ENCODE assay signal across 22 cellular contexts in the genomic region with DNA sequence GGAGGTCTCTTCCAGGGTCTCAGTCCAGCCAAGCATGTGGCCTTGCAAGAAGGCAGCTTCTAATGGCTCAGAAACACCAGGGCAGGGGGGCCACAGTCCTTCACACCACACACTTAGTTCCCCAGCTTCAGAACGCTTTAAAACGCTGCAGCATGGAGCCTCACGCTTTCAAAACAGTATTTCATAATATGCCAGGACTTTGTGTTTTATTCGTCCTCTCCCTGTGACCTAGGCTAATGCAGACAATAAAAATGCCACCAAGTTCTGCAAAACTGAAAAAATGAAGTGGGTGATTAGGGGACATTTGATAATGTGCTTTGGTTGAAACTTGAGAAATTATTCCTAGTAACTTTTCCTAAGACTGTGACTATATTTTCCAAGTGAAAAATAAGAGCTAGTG. TPM values are rescaled to one million over a fixed set of nuclear protein-coding genes. Genes with fewer than 3 reads are reported as not detected.
DNase-seq lines count a peak whose midpoint lies in the region; ATAC-seq, FAIRE-seq and TF ChIP-seq lines count a peak whose summit lies in the region.
"Had no signal": no experiment of that assay in that cellular context is flagged by ENCODE, and none has a peak within 500 bp of the region (broad histone marks: within the 10 kb centered on the region; RNA-seq: fewer than 3 reads in every experiment).

No MANE protein-coding gene starts in this region.

- no peak for TF ChIP-seq POLR2A in HepG2 (IDR thresholded peaks at IDR 0.05; ENCODE audit: insufficient read depth in 1 of 2, low read depth in 2 of 2, low read length in 2 of 2)

- DNase-seq in HepG2 (ENCODE audit: low spot score) (no peak), coronary artery (ENCODE audit: low spot score) (no peak), natural killer cell (no peak), HPDE6-E6E7 (ENCODE audit: extremely low spot score) (no peak), NCI-H510A (lab: John Stamatoyannopoulos, UW) (no peak), DMS 273 treated with DMSO at 0.1 percent for 48 hours (lab: John Stamatoyannopoulos, UW) (no peak)
- DNase-seq: ACHN, DMS79, NCI-H2081, NCI-H510A treated with DMSO at 0.1 percent for 48 hours, SHP77 had no signal

- H3K9ac ChIP-seq in liver (ENCODE audit: low read depth in 1 of 2, low read length in 2 of 2) (no peak overlapping the region), HepG2 (ENCODE audit: insufficient read depth, low read depth, low read length) (no peak overlapping the region)
- H3K9ac ChIP-seq: GM23248 had no signal

- H3K79me2 ChIP-seq in HepG2 (ENCODE audit: insufficient read depth, low read length), result no peaks in the 10 kb centered on the region

- no peak overlapping the region for H3K4me2 ChIP-seq in HepG2 (ENCODE audit: low read depth, low read length)

- intact Hi-C loops in HepG2 (cut with micrococcal nuclease; ENCODE audit: unreplicated experiment) (no loop called here), natural killer cell (cut with micrococcal nuclease) (no loop called here)

- H3K4me1 ChIP-seq in liver (ENCODE audit: control insufficient read depth in 4 of 4, insufficient read depth in 4 of 4, low read length in 3 of 4) (peaks cover 37 to 68% (median 61%) of the 10 kb centered on the region in 4 donors), HepG2 (ENCODE audit: insufficient read depth, low read length) (peaks cover 38% of the 10 kb centered on the region)

- no peaks in the 10 kb centered on the region for H3K27me3 Mint-ChIP-seq in natural killer cell (ENCODE audit: low read depth in 2 of 2)
- H3K27me3 Mint-ChIP-seq: activated CD8-positive, alpha-beta T cell treated with anti-CD3 and anti-CD28 coated beads for 36 hours; activated naive CD4-positive, alpha-beta T cell treated with anti-CD3 and anti-CD28 coated beads, Interleukin-2, amount 10 ng/mL, durations not matched to agents 7 days and 5 days; activated T-cell treated with anti-CD3 and anti-CD28 coated beads, Interleukin-2, amount 50 U/mL, for 24 hours; CD4-positive, alpha-beta memory T cell had no signal

- TF ChIP-seq CTCF in liver (IDR thresholded peaks at IDR 0.05; ENCODE audit: low read depth, low read length, missing input control) (no peak), HepG2 (CRISPR knock-in tag; IDR thresholded peaks at IDR 0.05) (no peak), coronary artery (IDR thresholded peaks at IDR 0.05) (no peak), natural killer cell (IDR thresholded peaks at IDR 0.05) (no peak)

- no peak overlapping the region for H3K4me3 ChIP-seq in liver (ENCODE audit: low read depth in 1 of 3, low read length in 3 of 3)
- H3K4me3 ChIP-seq in HepG2 (replicated peaks in 1 of 3; ENCODE audit: insufficient read depth in 1 of 3, low read depth in 2 of 3, low read length in 3 of 3), result no peak overlapping the region
- no peak overlapping the region for H3K4me3 ChIP-seq in coronary artery
- H3K4me3 ChIP-seq: GM23248, pancreas, skin epidermis had no signal

- in situ Hi-C loops in HepG2 (cut with HindIII; ENCODE audit: extremely low pct_ligation_motif_present, low pct_unique_long_range_greater_than_20kb), result no loop called here

- H3K36me3 ChIP-seq in liver (ENCODE audit: control insufficient read depth in 4 of 4, insufficient read depth in 3 of 4, low read depth in 1 of 4, low read length in 3 of 4) (no peaks in the 10 kb centered on the region), HepG2 (replicated peaks in 1 of 2; ENCODE audit: control insufficient read depth in 1 of 2, insufficient read depth in 2 of 2, low read length in 2 of 2) (peaks cover 8 to 36% of the 10 kb centered on the region in 2 experiments; a peak in 4 of 5 replicates)
- H3K36me3 ChIP-seq: pancreas, WERI-Rb-1 had no signal

- H4K20me1 ChIP-seq in HepG2 (ENCODE audit: insufficient read depth, low read length), result no peaks in the 10 kb centered on the region

- H3K4me3 Mint-ChIP-seq in natural killer cell, result no peak overlapping the region
- H3K4me3 Mint-ChIP-seq: activated CD8-positive, alpha-beta T cell treated with anti-CD3 and anti-CD28 coated beads for 36 hours; activated naive CD4-positive, alpha-beta T cell treated with anti-CD3 and anti-CD28 coated beads, Interleukin-2, amount 10 ng/mL, durations not matched to agents 7 days and 5 days; activated T-cell treated with anti-CD3 and anti-CD28 coated beads, Interleukin-2, amount 50 U/mL, for 24 hours; CD4-positive, alpha-beta memory T cell had no signal

- peaks cover 32 to 52% of the 10 kb centered on the region in 2 donors for H3K4me1 Mint-ChIP-seq in natural killer cell
- H3K4me1 Mint-ChIP-seq: activated naive CD4-positive, alpha-beta T cell treated with anti-CD3 and anti-CD28 coated beads, Interleukin-2, amount 10 ng/mL, durations not matched to agents 7 days and 5 days had no signal

- BruUV-seq in HepG2 (replicated peaks; lab: Mats Ljungman, UMichigan), result no TSS peak

- H3K27me3 ChIP-seq in liver (ENCODE audit: control insufficient read depth in 4 of 4, insufficient read depth in 4 of 4, low read length in 3 of 4), result no peaks in the 10 kb centered on the region
- H3K27me3 ChIP-seq in HepG2 (ENCODE audit: control insufficient read depth in 1 of 2, insufficient read depth in 2 of 2, low read length in 2 of 2), result no peaks in the 10 kb centered on the region
- H3K27me3 ChIP-seq: pancreas had no signal

- POLR2A ChIA-PET in HepG2 (lab: Yijun Ruan, JAX), result no interaction called here

- TF ChIP-seq RAD21 in liver (IDR thresholded peaks at IDR 0.05) (no peak), HepG2 (CRISPR knock-in tag; IDR thresholded peaks at IDR 0.05) (no peak)

- H3K9me3 Mint-ChIP-seq in natural killer cell, result no peaks in the 10 kb centered on the region
- H3K9me3 Mint-ChIP-seq: activated CD8-positive, alpha-beta T cell treated with anti-CD3 and anti-CD28 coated beads for 36 hours; activated naive CD4-positive, alpha-beta T cell treated with anti-CD3 and anti-CD28 coated beads, Interleukin-2, amount 10 ng/mL, durations not matched to agents 7 days and 5 days; activated T-cell treated with anti-CD3 and anti-CD28 coated beads, Interleukin-2, amount 50 U/mL, for 24 hours; CD4-positive, alpha-beta memory T cell had no signal

- WGBS in liver, result 42% methylated on average over 4 of the region's 4 CpGs
- WGBS in HepG2 (ENCODE audit: low lambda C conversion rate), result 93% methylated on average over 4 of the region's 4 CpGs

- peak overlapping the region; percentile 52 to 80 for H3K27ac ChIP-seq in liver (ENCODE audit: low read depth in 1 of 2, low read length in 2 of 2)
- no peak overlapping the region for H3K27ac ChIP-seq in HepG2 (ENCODE audit: extremely low read length, insufficient read depth, low read length)
- H3K27ac ChIP-seq in coronary artery, result peak overlapping the region; percentile 50 to 84
- H3K27ac ChIP-seq: WERI-Rb-1 had no signal

- no peaks in the 10 kb centered on the region for H3K36me3 Mint-ChIP-seq in natural killer cell

- H3K9me3 ChIP-seq in liver (ENCODE audit: control insufficient read depth in 4 of 4, low read length in 3 of 4) (no peaks in the 10 kb centered on the region), HepG2 (ENCODE audit: low read length) (no peaks in the 10 kb centered on the region)
- H3K9me3 ChIP-seq: pancreas had no signal

- H2AFZ ChIP-seq in HepG2 (ENCODE audit: low read length), result no peak overlapping the region
- H2AFZ ChIP-seq: GM23248 had no signal

- CTCF ChIA-PET in HepG2 (lab: Yijun Ruan, JAX; ENCODE audit: low intra/inter-chr PET ratio, low total read pairs), result interaction anchor here (1.9 kb wide), 1 partner anchor 114 kb away, joined by 5 read pairs; no protein-coding TSS in a partner anchor

- TF ChIP-seq EP300 in HepG2 (IDR thresholded peaks at IDR 0.05; ENCODE audit: low read depth in 2 of 2, low read length in 2 of 2) (no peak), HepG2 (CRISPR knock-in tag; IDR thresholded peaks at IDR 0.05; ENCODE audit: borderline replicate concordance) (no peak)

- FAIRE-seq in HepG2 (lab: Jason Lieb, UNC), result no peak
- FAIRE-seq: colon, pancreas had no signal

- peak overlapping the region; percentile 80 to 97 for H3K27ac Mint-ChIP-seq in natural killer cell
- H3K27ac Mint-ChIP-seq: activated naive CD4-positive, alpha-beta T cell treated with anti-CD3 and anti-CD28 coated beads, Interleukin-2, amount 10 ng/mL, durations not matched to agents 7 days and 5 days had no signal

- no peak for ATAC-seq in HepG2
- no peak for ATAC-seq in natural killer cell
- no peak for ATAC-seq in HG02840 (IDR thresholded peaks at IDR 0.05; ENCODE audit: low FRiP score, unreplicated experiment)

TF ChIP-seq in liver, 16 proteins besides CTCF, POLR2A, EP300 and RAD21 (continues in another document):
- TF ChIP-seq GABPA (IDR thresholded peaks at IDR 0.05 in 1 of 2, conservative IDR thresholded peaks at IDR 0.05 in 1 of 2) (no peak), SP1 (IDR thresholded peaks at IDR 0.05) (peak; percentile 40), FOXA1 (IDR thresholded peaks at IDR 0.05) (no peak)

RNA-seq across cellular contexts. Expression of a gene that starts 48.3 kb away (rescaled TPM):
- total RNA-seq in liver (10 to 100 TPM; 16.2 to 23.3 TPM), HepG2 (2016; rRNA removed; fragmentation: Illumina TruSeq; extraction: Trizol) (11.1 and 13.0 TPM in 2 replicates), natural killer cell (10 to 100 TPM; 41.7 to 52.2 (median 48.6) TPM)
- polyA plus RNA-seq in liver (1 to 10 TPM; 7.8 to 8.1 TPM), HepG2 (2011; rRNA removed) (16.4 and 18.7 TPM in 2 replicates)
- total RNA-seq in HepG2 (2016; cell fraction: cytosol; rRNA removed; fragmentation: Illumina TruSeq; extraction: Trizol; ENCODE audit: low read depth), result 1.4 and 1.5 TPM in 2 replicates
- 9.8 and 12.1 TPM in 2 replicates for total RNA-seq in HepG2 (2016; cell fraction: insoluble cytoplasmic fraction; rRNA removed; fragmentation: Illumina TruSeq; extraction: Trizol)
- 5.3 and 6.4 TPM in 2 replicates for total RNA-seq in HepG2 (2016; cell fraction: membrane; rRNA removed; fragmentation: Illumina TruSeq; extraction: Trizol)
- total RNA-seq in HepG2 (2016; cell fraction: nucleus; rRNA removed; fragmentation: Illumina TruSeq; extraction: Trizol), result 11.9 and 15.6 TPM in 2 replicates
- 7.1 and 7.2 TPM in 2 replicates for polyA plus RNA-seq in HepG2 (2011; cell fraction: cytosol; rRNA removed)
- 42.2 and 53.6 TPM in 2 replicates for polyA plus RNA-seq in HepG2 (2011; cell fraction: nucleus; rRNA removed)
- 4.4 and 6.9 TPM in 2 replicates for polyA plus RNA-seq in HepG2 (2012)
- polyA plus RNA-seq in HepG2 (2016; cell fraction: cytosol; fragmentation: Illumina TruSeq; extraction: Trizol; ENCODE audit: low read depth), result 0.43 and 0.62 TPM in 2 replicates
- polyA plus RNA-seq in HepG2 (2016; cell fraction: insoluble cytoplasmic fraction; fragmentation: Illumina TruSeq; extraction: Trizol; ENCODE audit: low read depth), result 5.8 and 6.2 TPM in 2 replicates
- polyA plus RNA-seq in HepG2 (2016; cell fraction: membrane; fragmentation: Illumina TruSeq; extraction: Trizol; ENCODE audit: low read depth), result 1.7 TPM in 2 replicates
- 17.4 and 18.9 TPM in 2 replicates for polyA plus RNA-seq in HepG2 (2016; cell fraction: nucleus; fragmentation: Illumina TruSeq; extraction: Trizol; ENCODE audit: insufficient read depth, low read depth)
- polyA minus RNA-seq in HepG2 (2011; rRNA and poly(A)+ RNA removed; ENCODE audit: low replicate concordance), result 55.2 and 75.7 TPM in 2 replicates
- 11.3 and 16.1 TPM in 2 replicates for polyA minus RNA-seq in HepG2 (2011; cell fraction: cytosol; rRNA and poly(A)+ RNA removed)
- polyA minus RNA-seq in HepG2 (2011; cell fraction: nucleus; rRNA and poly(A)+ RNA removed), result 27.0 and 32.6 TPM in 2 replicates
